Comparison of ENCODE assay signal across 8 cellular contexts in genomic region chr2:174248187-174248997, GRCh38. TPM values are rescaled to one million over a fixed set of nuclear protein-coding genes. Genes with fewer than 3 reads are reported as not detected.
DNase-seq lines count a peak whose midpoint lies in the region; ATAC-seq and TF ChIP-seq lines count a peak whose summit lies in the region.

OLA1 (minus strand) TSS chr2:174248532; CDS start chr2:174246815, 1,717 bp downstream.

- CTCF ChIA-PET in PC-9 (lab: Charles Lee), result interaction anchor here (1.0 to 1.8 kb wide), 2 partner anchors 93 to 299 kb away, joined by 3 to 5 read pairs; no protein-coding TSS in a partner anchor

- peak within 1 kb of the TSS; percentile 90 for H3K4me3 ChIP-seq in PC-9
- peak within 1 kb of the TSS; percentile 91 for H3K4me3 ChIP-seq in epithelial cell of proximal tubule (ENCODE audit: low read depth, low read length)

- peak within 1 kb of the TSS; percentile 87 for H3K27ac ChIP-seq in PC-9

- peak; percentile 95 for ATAC-seq in GM21723 (IDR thresholded peaks at IDR 0.05; ENCODE audit: unreplicated experiment)

- H4K20me1 ChIP-seq in PC-9 (ENCODE audit: insufficient read depth), result peaks cover 11% of the 10 kb centered on the region

- BruUV-seq in PC-9 (replicated peaks; lab: Mats Ljungman, UMichigan), result no TSS peak

- intact Hi-C loops in PC-9 (cut with micrococcal nuclease; ENCODE audit: unreplicated experiment), result loop anchor here (1.0 kb wide), 1 partner anchor 283 kb away; the partner anchor contains the start of gene SP3

- 0 out of 2 replicates have a peak, but pooled peaks have one; percentile 12 for TF ChIP-seq CTCF in PC-9 (conservative IDR thresholded peaks at IDR 0.05)
- no peak for TF ChIP-seq CTCF in epithelial cell of proximal tubule (conservative IDR thresholded peaks at IDR 0.05; ENCODE audit: low read depth, low read length)

- POLR2A ChIA-PET in PC-9 (lab: Charles Lee; ENCODE audit: unreplicated experiment), result interaction anchor here (0.6 to 1.1 kb wide), 5 partner anchors 108 to 633 kb away, joined by 4 to 17 read pairs (median 4); no protein-coding TSS in a partner anchor

- H3F3A ChIP-seq in PC-9 (ENCODE audit: insufficient read depth, low read depth), result peaks cover 7% of the 10 kb centered on the region

- peaks cover 49% of the 10 kb centered on the region for H3K79me2 ChIP-seq in PC-9 (ENCODE audit: low read depth)

- H3K4me1 ChIP-seq in PC-9 (replicated peaks; ENCODE audit: insufficient read depth), result peaks cover 40% of the 10 kb centered on the region

- H3K9me2 ChIP-seq in PC-9 (ENCODE audit: insufficient read depth), result peaks cover 4% of the 10 kb centered on the region; the same call in 1 of the 2 replicates

- in situ Hi-C loops in KBM-7 (cut with MboI; ENCODE audit: low pct_unique_long_range_greater_than_20kb, low sequenced_read_pairs), result no loop called here

- H3K9me3 ChIP-seq in PC-9 (ENCODE audit: insufficient read depth, low read depth), result no peaks in the 10 kb centered on the region

- no peaks in the 10 kb centered on the region for H3K27me3 ChIP-seq in PC-9 (ENCODE audit: insufficient read depth, low read depth)

- H3K36me3 ChIP-seq in PC-9 (ENCODE audit: low read depth), result peaks cover 28% of the 10 kb centered on the region

- DNase-seq in DMS53 (lab: John Stamatoyannopoulos, UW) (peak; percentile 100), KBM-7 (peak; percentile 96), PC-9 (peak; percentile 90 to 100), epithelial cell of proximal tubule (ENCODE audit: low read depth) (peak; percentile 35), mucosa of gallbladder (ENCODE audit: low spot score) (peak; percentile 95)
- peak; percentile 98 for DNase-seq in activated T-cell treated with anti-CD3 and anti-CD28 coated beads, Interleukin-2, amount 50 U/mL, for 1 hour
- DNase-seq in stimulated activated CD8-positive, alpha-beta memory T cell treated with anti-CD3 and anti-CD28 coated beads, Interleukin-4, amount 100 ng/mL, for 24 hours (ENCODE audit: low read depth), result peak; percentile 97

- H3K4me2 ChIP-seq in PC-9, result peak within 1 kb of the TSS; percentile 100

- H2AFZ ChIP-seq in PC-9, result peak within 1 kb of the TSS; percentile 95

RNA-seq across cellular contexts. Expression of gene OLA1, which starts in this region (rescaled TPM):
- total RNA-seq in PC-9 (2021) (172 and 263 TPM in 2 replicates), epithelial cell of proximal tubule (104 and 171 TPM in 2 replicates), mucosa of gallbladder (67.6 TPM)

Comparison
In these comparisons a context has a peak if more than half of its experiments do, and no peak if none do; other contexts are left out.
1. Peak in every context shown above with its lines: DNase-seq, ATAC-seq, H3K4me3 ChIP-seq and H3K27ac ChIP-seq.
2. DNase-seq: peak in every context shown above with its lines; median percentile 100 in DMS53; 98 in activated T-cell treated with anti-CD3 and anti-CD28 coated beads, Interleukin-2, amount 50 U/mL, for 1 hour; 97 in stimulated activated CD8-positive, alpha-beta memory T cell treated with anti-CD3 and anti-CD28 coated beads, Interleukin-4, amount 100 ng/mL, for 24 hours; 96 in KBM-7; 95 in PC-9; 95 in mucosa of gallbladder; 35 in epithelial cell of proximal tubule.